ENCODE assay signal across 1 cellular context in genomic region chr9:134942011-134942410, GRCh38.
TF ChIP-seq lines count a peak whose summit lies in the region.

No MANE protein-coding gene starts in this region.

TF ChIP-seq in GM23338, 12 proteins besides CTCF, POLR2A, EP300 and RAD21 (continued from another document):
- TF ChIP-seq ETS1 (IDR thresholded peaks at IDR 0.05) (no peak), ZNF331 (CRISPR knock-in tag; IDR thresholded peaks at IDR 0.05; ENCODE audit: low read depth) (no peak)
TF ChIP-seq in GM23338: peak in this region for 0.
